Comparison of ENCODE assay signal across 8 cellular contexts in the genomic region with DNA sequence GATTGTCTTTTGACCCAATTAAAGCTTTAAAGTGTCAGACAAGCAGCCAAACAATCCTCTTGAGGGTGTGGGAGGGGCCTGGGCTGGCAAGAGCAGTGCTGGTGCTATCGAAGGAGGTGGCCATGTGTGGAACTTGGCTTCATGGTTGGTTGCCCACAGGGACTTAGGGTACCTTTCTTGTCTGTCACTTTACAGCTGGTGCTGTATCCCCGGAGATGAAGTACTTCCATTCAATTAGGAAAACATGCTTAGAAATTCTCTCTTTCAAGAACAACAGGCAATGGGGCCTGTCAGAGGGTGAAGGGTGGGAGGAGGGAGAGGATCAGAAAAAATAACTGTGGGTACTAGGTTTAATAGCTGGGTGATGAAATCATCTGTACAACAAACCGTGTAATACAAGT.
A peak's percentile ranks its signal among the peaks of the same experiment; 100 is the strongest.
DNase-seq lines count a peak whose midpoint lies in the region; ATAC-seq and TF ChIP-seq lines count a peak whose summit lies in the region.

No MANE protein-coding gene starts in this region.

- peaks cover 19 to 22% of the 10 kb centered on the region in 2 donors for H3K4me1 Mint-ChIP-seq in natural killer cell

- intact Hi-C loops in natural killer cell (cut with micrococcal nuclease) = no loop called here

- peak overlapping the region; percentile 23 to 54 for H3K27ac Mint-ChIP-seq in natural killer cell

- no peak overlapping the region for H3K4me3 Mint-ChIP-seq in natural killer cell

- ATAC-seq in GM21367 (IDR thresholded peaks at IDR 0.05; ENCODE audit: unreplicated experiment) = peak; percentile 57
- peak; percentile 45 for ATAC-seq in HG03571 (IDR thresholded peaks at IDR 0.05; ENCODE audit: unreplicated experiment)
- peak; percentile 24 to 66 (median 52) for ATAC-seq in natural killer cell

- no peaks in the 10 kb centered on the region for H3K9me3 Mint-ChIP-seq in natural killer cell

- no peaks in the 10 kb centered on the region for H3K36me3 Mint-ChIP-seq in natural killer cell

- DNase-seq in DMS79 treated with DMSO at 0.1 percent for 48 hours (lab: John Stamatoyannopoulos, UW) (peak; percentile 97), amniotic epithelial cell (ENCODE audit: low read depth) (peak; percentile 54), natural killer cell (no peak), cortex of kidney (lab: John Stamatoyannopoulos, UW) (no peak), NCI-H2227 (lab: John Stamatoyannopoulos, UW; ENCODE audit: unreplicated experiment) (no peak)
- DNase-seq in activated effector memory CD4-positive, alpha-beta T cell treated with Interleukin-2 at 50 U/mL for 16 hours = no peak

- TF ChIP-seq CTCF in natural killer cell (IDR thresholded peaks at IDR 0.05) = no peak

- no peaks in the 10 kb centered on the region for H3K27me3 Mint-ChIP-seq in natural killer cell (ENCODE audit: low read depth in 2 of 2)

Comparison
In these comparisons a context has a peak if more than half of its experiments do, and no peak if none do; other contexts are left out.
1. DNase-seq: peak in DMS79 treated with DMSO at 0.1 percent for 48 hours (single experiment) and amniotic epithelial cell (single experiment); none in natural killer cell (single experiment), cortex of kidney (single experiment), NCI-H2227 (single experiment) and activated effector memory CD4-positive, alpha-beta T cell treated with Interleukin-2 at 50 U/mL for 16 hours (single experiment).
2. Peak in every context shown above with its lines, with median percentiles within 50 percentile points of each other: ATAC-seq.